19 cellular contexts compared by ENCODE assay signal in genomic region chr16:29802416-29802935, GRCh38. TPM values are rescaled to one million over a fixed set of nuclear protein-coding genes. Genes with fewer than 3 reads are reported as not detected.
DNase-seq lines count a peak whose midpoint lies in the region; ATAC-seq and TF ChIP-seq lines count a peak whose summit lies in the region.
"Had no signal": no experiment of that assay in that cellular context is flagged by ENCODE, and none has a peak within 500 bp of the region (broad histone marks: within the 10 kb centered on the region; RNA-seq: fewer than 3 reads in every experiment).

No MANE protein-coding gene starts in this region.

- H3K4me3 Mint-ChIP-seq in T-helper 1 cell treated with Interleukin-12 subunit alpha and Interleukin-12 subunit beta and Interleukin-4 antibody, amounts not matched to agents 30 μg/mL and 1 μg/mL, for 36 hours, result peak overlapping the region; percentile 34
- no peak overlapping the region for H3K4me3 Mint-ChIP-seq in activated CD8-positive, alpha-beta T cell treated with anti-CD3 and anti-CD28 coated beads for 36 hours
- H3K4me3 Mint-ChIP-seq in natural killer cell treated with Interleukin-12 subunit alpha and Interleukin-12 subunit beta and Interleukin-15 and Interleukin-18, amount 100 ng/mL, for 72 hours, result no peak overlapping the region

- TF ChIP-seq CTCF in DND-41 (IDR thresholded peaks at IDR 0.05; ENCODE audit: borderline replicate concordance, extremely low read depth, low read length, poor library complexity, severe bottlenecking), result no peak
- no peak for TF ChIP-seq CTCF in activated CD8-positive, alpha-beta T cell treated with anti-CD3 and anti-CD28 coated beads for 36 hours (IDR thresholded peaks at IDR 0.05)

- ATAC-seq in DND-41 (ENCODE audit: insufficient read depth, low read depth) (no peak), HG03520 (IDR thresholded peaks at IDR 0.05; ENCODE audit: unreplicated experiment) (no peak)
- no peak for ATAC-seq in activated CD8-positive, alpha-beta T cell treated with anti-CD3 and anti-CD28 coated beads for 36 hours
- ATAC-seq in natural killer cell treated with Interleukin-12 subunit alpha and Interleukin-12 subunit beta and Interleukin-15 and Interleukin-18, amount 100 ng/mL, for 72 hours, result no peak
- ATAC-seq: left lobe of liver, sciatic nerve had no signal

- POLR2A ChIA-PET in activated CD8-positive, alpha-beta T cell treated with anti-CD3 and anti-CD28 coated beads for 36 hours (lab: Charles Lee), result interaction anchor here (1.2 to 4.5 kb wide), 3 partner anchors 11 to 101 kb away, joined by 3 to 89 read pairs (median 23); partner anchors contain the start of gene KIF22

- H3K4me1 Mint-ChIP-seq in T-helper 1 cell treated with Interleukin-12 subunit alpha and Interleukin-12 subunit beta and Interleukin-4 antibody, amounts not matched to agents 30 μg/mL and 1 μg/mL, for 36 hours (ENCODE audit: low read depth), result peaks cover 19% of the 10 kb centered on the region
- H3K4me1 Mint-ChIP-seq in activated CD8-positive, alpha-beta T cell treated with anti-CD3 and anti-CD28 coated beads for 36 hours (ENCODE audit: low read depth), result peaks cover 16% of the 10 kb centered on the region
- peaks cover 18% of the 10 kb centered on the region in 2 donors for H3K4me1 Mint-ChIP-seq in natural killer cell treated with Interleukin-12 subunit alpha and Interleukin-12 subunit beta and Interleukin-15 and Interleukin-18, amount 100 ng/mL, for 72 hours (ENCODE audit: low read depth in 2 of 2)

- no peaks in the 10 kb centered on the region for H3K9me3 ChIP-seq in DND-41 (ENCODE audit: insufficient read depth, low read length, severe bottlenecking)
- H3K9me3 ChIP-seq: MG63, thoracic aorta had no signal

- H3K36me3 ChIP-seq in DND-41 (ENCODE audit: insufficient read depth, low read length), result peaks cover 79% of the 10 kb centered on the region

- H3K79me2 ChIP-seq in DND-41 (ENCODE audit: insufficient read depth, low read length), result peaks cover 36% of the 10 kb centered on the region

- CTCF ChIA-PET in activated CD8-positive, alpha-beta T cell treated with anti-CD3 and anti-CD28 coated beads for 36 hours (lab: Charles Lee), result interaction anchor here (1.2 to 3.4 kb wide), 4 partner anchors 8 to 111 kb away, joined by 3 to 21 read pairs (median 12); partner anchors contain the start of gene PAGR1

- H3K9me3 Mint-ChIP-seq in T-helper 1 cell treated with Interleukin-12 subunit alpha and Interleukin-12 subunit beta and Interleukin-4 antibody, amounts not matched to agents 30 μg/mL and 1 μg/mL, for 36 hours, result no peaks in the 10 kb centered on the region
- no peaks in the 10 kb centered on the region for H3K9me3 Mint-ChIP-seq in activated CD8-positive, alpha-beta T cell treated with anti-CD3 and anti-CD28 coated beads for 36 hours
- no peaks in the 10 kb centered on the region for H3K9me3 Mint-ChIP-seq in natural killer cell treated with Interleukin-12 subunit alpha and Interleukin-12 subunit beta and Interleukin-15 and Interleukin-18, amount 100 ng/mL, for 72 hours

- H4K20me1 ChIP-seq in DND-41 (ENCODE audit: insufficient read depth, low read length), result peaks cover 4% of the 10 kb centered on the region

- H3K27ac ChIP-seq in DND-41 (ENCODE audit: low read length) (0 out of 2 replicates have a peak overlapping the region, but pooled peaks have one; percentile 49), caudate nucleus (ENCODE audit: low read depth, low read length) (no peak overlapping the region)
- H3K27ac ChIP-seq: thoracic aorta had no signal

- H3K27me3 ChIP-seq in DND-41 (ENCODE audit: insufficient read depth, low read length, poor library complexity), result no peaks in the 10 kb centered on the region
- H3K27me3 ChIP-seq: MG63 had no signal

- no peak overlapping the region for H3K4me2 ChIP-seq in DND-41 (ENCODE audit: insufficient read depth, low read length)

- H3K36me3 Mint-ChIP-seq in T-helper 1 cell treated with Interleukin-12 subunit alpha and Interleukin-12 subunit beta and Interleukin-4 antibody, amounts not matched to agents 30 μg/mL and 1 μg/mL, for 36 hours (ENCODE audit: low read depth), result peaks cover 47% of the 10 kb centered on the region
- H3K36me3 Mint-ChIP-seq in activated CD8-positive, alpha-beta T cell treated with anti-CD3 and anti-CD28 coated beads for 36 hours (ENCODE audit: low read depth), result peaks cover 62% of the 10 kb centered on the region
- peaks cover 17% of the 10 kb centered on the region for H3K36me3 Mint-ChIP-seq in natural killer cell treated with Interleukin-12 subunit alpha and Interleukin-12 subunit beta and Interleukin-15 and Interleukin-18, amount 100 ng/mL, for 72 hours

- H3K27me3 Mint-ChIP-seq in T-helper 1 cell treated with Interleukin-12 subunit alpha and Interleukin-12 subunit beta and Interleukin-4 antibody, amounts not matched to agents 30 μg/mL and 1 μg/mL, for 36 hours (ENCODE audit: low read depth), result no peaks in the 10 kb centered on the region
- no peaks in the 10 kb centered on the region for H3K27me3 Mint-ChIP-seq in activated CD8-positive, alpha-beta T cell treated with anti-CD3 and anti-CD28 coated beads for 36 hours
- H3K27me3 Mint-ChIP-seq in natural killer cell treated with Interleukin-12 subunit alpha and Interleukin-12 subunit beta and Interleukin-15 and Interleukin-18, amount 100 ng/mL, for 72 hours, result no peaks in the 10 kb centered on the region

- intact Hi-C loops in activated CD8-positive, alpha-beta T cell treated with anti-CD3 and anti-CD28 coated beads for 36 hours (cut with micrococcal nuclease), result no loop called here

- H3K4me1 ChIP-seq in DND-41 (ENCODE audit: insufficient read depth, low read length), result peaks cover 40% of the 10 kb centered on the region

- DNase-seq in T-helper 1 cell, result no peak
- no peak for DNase-seq in DND-41
- no peak for DNase-seq in activated CD8-positive, alpha-beta T cell treated with anti-CD3 and anti-CD28 coated beads for 36 hours
- DNase-seq in natural killer cell treated with Interleukin-12 subunit alpha and Interleukin-12 subunit beta and Interleukin-15 and Interleukin-18, amount 100 ng/mL, for 72 hours (ENCODE audit: low spot score), result no peak
- no peak for DNase-seq in caudate nucleus (lab: John Stamatoyannopoulos, UW)
- no peak for DNase-seq in NCI-H146 treated with DMSO at 0.1 percent for 48 hours (lab: John Stamatoyannopoulos, UW; ENCODE audit: unreplicated experiment)
- DNase-seq: 8988T; activated CD4-positive, CD25-positive, alpha-beta regulatory T cell; activated CD8-positive, alpha-beta memory T cell treated with anti-CD3 and anti-CD28 coated beads, Interleukin-2, amount 50 U/mL, for 48 hours; amygdala; EL; MG63; NCI-H1930; NCI-H526 had no signal

- H3K9ac ChIP-seq in DND-41 (ENCODE audit: low read depth, low read length), result peak overlapping the region; percentile 87; the same call in 1 of the 2 replicates

- H3K27ac Mint-ChIP-seq in T-helper 1 cell treated with Interleukin-12 subunit alpha and Interleukin-12 subunit beta and Interleukin-4 antibody, amounts not matched to agents 30 μg/mL and 1 μg/mL, for 36 hours, result peak overlapping the region; percentile 52
- H3K27ac Mint-ChIP-seq in activated CD8-positive, alpha-beta T cell treated with anti-CD3 and anti-CD28 coated beads for 36 hours, result peak overlapping the region; percentile 57
- peak overlapping the region; percentile 98 to 99 for H3K27ac Mint-ChIP-seq in natural killer cell treated with Interleukin-12 subunit alpha and Interleukin-12 subunit beta and Interleukin-15 and Interleukin-18, amount 100 ng/mL, for 72 hours

- no peak overlapping the region for H3K4me3 ChIP-seq in DND-41 (ENCODE audit: low read depth in 1 of 2, low read length in 2 of 2)
- H3K4me3 ChIP-seq: MG63, thoracic aorta had no signal

- H2AFZ ChIP-seq in DND-41 (ENCODE audit: low read depth, low read length), result no peak overlapping the region

RNA-seq across cellular contexts. Expression of gene MAZ, which starts 3.9 kb away (rescaled TPM):
- total RNA-seq in activated CD8-positive, alpha-beta T cell treated with anti-CD3 and anti-CD28 coated beads for 36 hours, result 100 to 1,000 TPM; 380 to 382 TPM
- 100 to 1,000 TPM; 241 to 424 TPM for total RNA-seq in natural killer cell treated with Interleukin-12 subunit alpha and Interleukin-12 subunit beta and Interleukin-15 and Interleukin-18, amount 100 ng/mL, for 72 hours

RNA-seq across cellular contexts. Expression of gene PRRT2, which starts 9.5 kb away (rescaled TPM):
- 1 to 10 TPM; 1.5 to 2.0 TPM for total RNA-seq in activated CD8-positive, alpha-beta T cell treated with anti-CD3 and anti-CD28 coated beads for 36 hours
- 1 to 10 TPM in 1 of 2 donors, under 1 TPM in 1; 0.98 to 2.8 TPM for total RNA-seq in natural killer cell treated with Interleukin-12 subunit alpha and Interleukin-12 subunit beta and Interleukin-15 and Interleukin-18, amount 100 ng/mL, for 72 hours

RNA-seq across cellular contexts. Expression of gene KIF22, which starts 11.9 kb away (rescaled TPM):
- total RNA-seq in activated CD8-positive, alpha-beta T cell treated with anti-CD3 and anti-CD28 coated beads for 36 hours, result 100 to 1,000 TPM; 160 to 165 TPM
- 100 to 1,000 TPM in 1 of 2 donors, 10 to 100 TPM in 1; 63.4 to 174 TPM for total RNA-seq in natural killer cell treated with Interleukin-12 subunit alpha and Interleukin-12 subunit beta and Interleukin-15 and Interleukin-18, amount 100 ng/mL, for 72 hours

RNA-seq across cellular contexts. Expression of gene PAGR1, which starts 13.5 kb away (rescaled TPM):
- total RNA-seq in activated CD8-positive, alpha-beta T cell treated with anti-CD3 and anti-CD28 coated beads for 36 hours, result 10 to 100 TPM; 26.8 to 29.0 TPM
- total RNA-seq in natural killer cell treated with Interleukin-12 subunit alpha and Interleukin-12 subunit beta and Interleukin-15 and Interleukin-18, amount 100 ng/mL, for 72 hours, result 10 to 100 TPM; 20.5 to 36.1 TPM

RNA-seq across cellular contexts. Expression of gene MVP, which starts 17.8 kb away (rescaled TPM):
- 10 to 100 TPM; 32.5 to 33.2 TPM for total RNA-seq in activated CD8-positive, alpha-beta T cell treated with anti-CD3 and anti-CD28 coated beads for 36 hours
- 100 to 1,000 TPM in 1 of 2 donors, 10 to 100 TPM in 1; 86.1 to 180 TPM for total RNA-seq in natural killer cell treated with Interleukin-12 subunit alpha and Interleukin-12 subunit beta and Interleukin-15 and Interleukin-18, amount 100 ng/mL, for 72 hours
